Comparison of ENCODE assay signal across 8 cellular contexts in the genomic region with DNA sequence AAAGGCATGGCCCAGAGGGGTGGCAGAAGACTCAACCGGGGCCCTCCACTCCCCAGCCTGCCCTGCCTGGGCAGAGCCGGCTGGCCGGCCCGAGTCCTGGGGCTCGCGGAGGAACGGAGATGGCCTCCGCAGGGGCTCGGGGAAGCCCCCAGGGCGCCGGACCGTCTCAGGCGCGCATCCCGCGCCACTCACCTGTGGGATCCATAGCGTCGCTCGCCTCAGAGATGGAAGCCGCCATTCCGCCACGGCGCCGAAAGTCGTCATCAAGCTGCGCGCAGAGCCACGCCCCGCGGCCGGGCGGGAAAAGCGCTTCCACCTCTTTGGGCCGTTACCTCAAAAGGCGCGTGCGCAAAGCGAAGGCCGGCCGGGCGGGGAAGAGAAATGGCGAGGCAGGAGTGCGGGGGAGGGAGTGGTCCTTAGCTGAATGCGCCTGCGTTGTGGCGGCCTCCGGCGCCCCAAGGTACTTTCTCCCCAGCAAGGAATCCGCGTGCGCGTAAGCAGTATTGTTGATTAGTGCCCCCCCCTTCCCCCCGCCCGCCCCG.
DNase-seq lines count a peak whose midpoint lies in the region; ATAC-seq and FAIRE-seq lines count a peak whose summit lies in the region.

A gene with protein sequence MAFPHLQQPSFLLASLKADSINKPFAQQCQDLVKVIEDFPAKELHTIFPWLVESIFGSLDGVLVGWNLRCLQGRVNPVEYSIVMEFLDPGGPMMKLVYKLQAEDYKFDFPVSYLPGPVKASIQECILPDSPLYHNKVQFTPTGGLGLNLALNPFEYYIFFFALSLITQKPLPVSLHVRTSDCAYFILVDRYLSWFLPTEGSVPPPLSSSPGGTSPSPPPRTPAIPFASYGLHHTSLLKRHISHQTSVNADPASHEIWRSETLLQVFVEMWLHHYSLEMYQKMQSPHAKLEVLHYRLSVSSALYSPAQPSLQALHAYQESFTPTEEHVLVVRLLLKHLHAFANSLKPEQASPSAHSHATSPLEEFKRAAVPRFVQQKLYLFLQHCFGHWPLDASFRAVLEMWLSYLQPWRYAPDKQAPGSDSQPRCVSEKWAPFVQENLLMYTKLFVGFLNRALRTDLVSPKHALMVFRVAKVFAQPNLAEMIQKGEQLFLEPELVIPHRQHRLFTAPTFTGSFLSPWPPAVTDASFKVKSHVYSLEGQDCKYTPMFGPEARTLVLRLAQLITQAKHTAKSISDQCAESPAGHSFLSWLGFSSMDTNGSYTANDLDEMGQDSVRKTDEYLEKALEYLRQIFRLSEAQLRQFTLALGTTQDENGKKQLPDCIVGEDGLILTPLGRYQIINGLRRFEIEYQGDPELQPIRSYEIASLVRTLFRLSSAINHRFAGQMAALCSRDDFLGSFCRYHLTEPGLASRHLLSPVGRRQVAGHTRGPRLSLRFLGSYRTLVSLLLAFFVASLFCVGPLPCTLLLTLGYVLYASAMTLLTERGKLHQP (minus strand): TSS at position 265 of the 542 bp plus-strand sequence. CDS start 5,010 bp downstream, outside the sequence.

- peak; percentile 56 for ATAC-seq in HG03457 (IDR thresholded peaks at IDR 0.05; ENCODE audit: unreplicated experiment)

- FAIRE-seq in GM19239 (lab: Jason Lieb, UNC), result peak; percentile 93

- DNase-seq in AML-193 (lab: John Stamatoyannopoulos, UW) (peak; percentile 77 to 80), GM19239 (ENCODE audit: insufficient read length, low spot score) (peak; percentile 75), NCI-H524 treated with DMSO at 0.1 percent for 48 hours (lab: John Stamatoyannopoulos, UW) (peak; percentile 40), kidney tubule cell (ENCODE audit: low spot score) (peak; percentile 96)
- DNase-seq in activated CD4-positive, alpha-beta T cell treated with anti-CD3 and anti-CD28 coated beads for 4 hours, result peak; percentile 96 to 98
- DNase-seq in stimulated activated CD4-positive, alpha-beta T cell treated with anti-CD3 and anti-CD28 coated beads, Interleukin-1b, Interleukin-23, amount 100 ng/mL, for 24 hours (ENCODE audit: low read depth in 4 of 4, low spot score in 1 of 4), result peak; percentile 92 to 98 (median 96)

- peak within 1 kb of the TSS; percentile 88 for H3K27ac ChIP-seq in cingulate gyrus (ENCODE audit: low read depth, low read length)

Comparison
In these comparisons a context has a peak if more than half of its experiments do, and no peak if none do; other contexts are left out.
1. Peak in every context shown above with its lines: DNase-seq, ATAC-seq and H3K27ac ChIP-seq.
2. DNase-seq: peak in every context shown above with its lines; median percentile 97 in activated CD4-positive, alpha-beta T cell treated with anti-CD3 and anti-CD28 coated beads for 4 hours; 96 in kidney tubule cell; 96 in stimulated activated CD4-positive, alpha-beta T cell treated with anti-CD3 and anti-CD28 coated beads, Interleukin-1b, Interleukin-23, amount 100 ng/mL, for 24 hours; 78 in AML-193; 75 in GM19239; 40 in NCI-H524 treated with DMSO at 0.1 percent for 48 hours.